8 cellular contexts compared by ENCODE assay signal in genomic region chr18:58288922-58289797, GRCh38.
DNase-seq lines count a peak whose midpoint lies in the region; ATAC-seq and TF ChIP-seq lines count a peak whose summit lies in the region.

No MANE protein-coding gene starts in this region.

- H2AFZ ChIP-seq in neural progenitor cell (replicated peaks) = no peak overlapping the region

- H3K4me3 ChIP-seq in neural progenitor cell = no peak overlapping the region

- DNase-seq in DMS 273 (lab: John Stamatoyannopoulos, UW; ENCODE audit: unreplicated experiment) (peak; percentile 4), DMS 273 treated with DMSO at 0.1 percent for 48 hours (lab: John Stamatoyannopoulos, UW) (no peak), SW480 (ENCODE audit: low spot score) (peak; percentile 11), neural progenitor cell (ENCODE audit: low spot score) (peak; percentile 18), NCI-H748 treated with DMSO at 0.1 percent for 48 hours (lab: John Stamatoyannopoulos, UW) (no peak)
- no peak for DNase-seq in CD4-positive, alpha-beta T cell

- no peak overlapping the region for H3K27ac Mint-ChIP-seq in neural progenitor cell
- H3K27ac Mint-ChIP-seq in CD4-positive, alpha-beta T cell = no peak overlapping the region

- H3K9me3 ChIP-seq in neural progenitor cell (ENCODE audit: low read depth) = no peaks in the 10 kb centered on the region
- no peaks in the 10 kb centered on the region for H3K9me3 ChIP-seq in CD4-positive, alpha-beta T cell (ENCODE audit: control insufficient read depth, low read length)

- H3K27me3 ChIP-seq in neural progenitor cell = no peaks in the 10 kb centered on the region
- no peaks in the 10 kb centered on the region for H3K27me3 ChIP-seq in CD4-positive, alpha-beta T cell (ENCODE audit: control insufficient read depth, insufficient read depth, low read length)

- CTCF ChIA-PET in CD4-positive, alpha-beta T cell (lab: Charles Lee) = no interaction called here

- peaks cover 7% of the 10 kb centered on the region for H4K20me1 ChIP-seq in neural progenitor cell (ENCODE audit: low read depth)

- H3K36me3 Mint-ChIP-seq in neural progenitor cell = peaks cover 3% of the 10 kb centered on the region
- H3K36me3 Mint-ChIP-seq in CD4-positive, alpha-beta T cell (ENCODE audit: low read depth) = no peaks in the 10 kb centered on the region

- H3K4me1 ChIP-seq in neural progenitor cell = peaks cover 15% of the 10 kb centered on the region

- H3K4me2 ChIP-seq in neural progenitor cell = no peak overlapping the region

- no peak overlapping the region for H3K9ac ChIP-seq in neural progenitor cell

- intact Hi-C loops in CD4-positive, alpha-beta T cell (cut with DNase I, micrococcal nuclease) = no loop called here

- peaks cover 19% of the 10 kb centered on the region for H3K4me1 Mint-ChIP-seq in neural progenitor cell
- H3K4me1 Mint-ChIP-seq in CD4-positive, alpha-beta T cell (ENCODE audit: low read depth) = no peaks in the 10 kb centered on the region

- no peak overlapping the region for H3K27ac ChIP-seq in neural progenitor cell
- no peak overlapping the region for H3K27ac ChIP-seq in CD4-positive, alpha-beta T cell (ENCODE audit: low read depth, low read length)

- no peaks in the 10 kb centered on the region for H3K36me3 ChIP-seq in neural progenitor cell

- H3K9me3 Mint-ChIP-seq in neural progenitor cell = no peaks in the 10 kb centered on the region
- H3K9me3 Mint-ChIP-seq in CD4-positive, alpha-beta T cell = no peaks in the 10 kb centered on the region

- ATAC-seq in HG03025 (IDR thresholded peaks at IDR 0.05; ENCODE audit: low FRiP score, unreplicated experiment) (peak; percentile 89), HG03571 (IDR thresholded peaks at IDR 0.05; ENCODE audit: unreplicated experiment) (no peak)
- no peak for ATAC-seq in CD4-positive, alpha-beta T cell (ENCODE audit: poor library complexity)

- POLR2A ChIA-PET in CD4-positive, alpha-beta T cell (lab: Charles Lee) = interaction anchor here (0.6 kb wide), 1 partner anchor 39 kb away, joined by 3 read pairs; no protein-coding TSS in a partner anchor

- H3K79me2 ChIP-seq in neural progenitor cell (ENCODE audit: low read depth) = no peaks in the 10 kb centered on the region

- H3K27me3 Mint-ChIP-seq in neural progenitor cell (ENCODE audit: insufficient read depth, low read depth) = no peaks in the 10 kb centered on the region
- H3K27me3 Mint-ChIP-seq in CD4-positive, alpha-beta T cell = peaks cover 3% of the 10 kb centered on the region

- TF ChIP-seq CTCF in neural progenitor cell (IDR thresholded peaks at IDR 0.05) = no peak
- TF ChIP-seq CTCF in CD4-positive, alpha-beta T cell (IDR thresholded peaks at IDR 0.05) = no peak

- H3F3A ChIP-seq in neural progenitor cell (ENCODE audit: low read depth) = no peaks in the 10 kb centered on the region

- H3K4me3 Mint-ChIP-seq in neural progenitor cell = no peak overlapping the region
- H3K4me3 Mint-ChIP-seq in CD4-positive, alpha-beta T cell = no peak overlapping the region

Comparison
In these comparisons a context has a peak if more than half of its experiments do, and no peak if none do; other contexts are left out.
1. DNase-seq: peak in DMS 273 (single experiment), SW480 (single experiment) and neural progenitor cell (single experiment); none in DMS 273 treated with DMSO at 0.1 percent for 48 hours (single experiment), NCI-H748 treated with DMSO at 0.1 percent for 48 hours (single experiment) and CD4-positive, alpha-beta T cell (0 of 10).